ENCODE assay signal across 19 cellular contexts in genomic region chr2:218664653-218665052, GRCh38. TPM values are rescaled to one million over a fixed set of nuclear protein-coding genes. Genes with fewer than 3 reads are reported as not detected.
DNase-seq lines count a peak whose midpoint lies in the region; ATAC-seq, FAIRE-seq and TF ChIP-seq lines count a peak whose summit lies in the region.
"Had no signal": no experiment of that assay in that cellular context is flagged by ENCODE, and none has a peak within 500 bp of the region (broad histone marks: within the 10 kb centered on the region; RNA-seq: fewer than 3 reads in every experiment).

No MANE protein-coding gene starts in this region.

- H3K4me3 ChIP-seq in HEK293 (ENCODE audit: low read depth, low read length): no peak overlapping the region
- H3K4me3 ChIP-seq in astrocyte (ENCODE audit: insufficient read depth, low read depth, low read length): no peak overlapping the region
- no peak overlapping the region for H3K4me3 ChIP-seq in sigmoid colon
- H3K4me3 ChIP-seq: GM23248 had no signal

- no peaks in the 10 kb centered on the region for H3K9me3 ChIP-seq in HEK293 (ENCODE audit: control insufficient read depth, insufficient read depth, low read depth, low read length)
- no peaks in the 10 kb centered on the region for H3K9me3 ChIP-seq in T-helper 17 cell (ENCODE audit: control insufficient read depth, low read length, poor library complexity, severe bottlenecking)
- no peaks in the 10 kb centered on the region for H3K9me3 ChIP-seq in astrocyte (ENCODE audit: insufficient read depth, low read depth, low read length)
- no peaks in the 10 kb centered on the region for H3K9me3 ChIP-seq in sigmoid colon

- peaks cover 32% of the 10 kb centered on the region for H3K79me2 ChIP-seq in astrocyte (ENCODE audit: insufficient read depth, low read length)

- TF ChIP-seq EP300 in sigmoid colon (IDR thresholded peaks at IDR 0.05): no peak

- ATAC-seq in T-helper 17 cell (no peak), GM18868 (IDR thresholded peaks at IDR 0.05; ENCODE audit: unreplicated experiment) (no peak), GM21737 (IDR thresholded peaks at IDR 0.05; ENCODE audit: unreplicated experiment) (no peak), foreskin keratinocyte (no peak)

- DNase-seq in T-helper 17 cell (no peak), astrocyte (ENCODE audit: low read depth) (no peak), sigmoid colon (peak; percentile 46), T1000 (lab: John Stamatoyannopoulos, UW) (no peak), foreskin keratinocyte (no peak)
- DNase-seq: C1 segment of cervical spinal cord; CD4-positive, alpha-beta memory T cell; COR-L47; DMS153; DND-41; GM23248; H7; HCEC 1CT had no signal

- TF ChIP-seq CTCF in HEK293 (tag by site-specific recombination; IDR thresholded peaks at IDR 0.05): no peak
- TF ChIP-seq CTCF in astrocyte (IDR thresholded peaks at IDR 0.05; ENCODE audit: insufficient read depth, low read depth, low read length): no peak
- TF ChIP-seq CTCF in sigmoid colon (IDR thresholded peaks at IDR 0.05): no peak
- TF ChIP-seq CTCF in foreskin keratinocyte (conservative IDR thresholded peaks at IDR 0.05): no peak

- H3K4me3 Mint-ChIP-seq in T-helper 17 cell (no peak overlapping the region), astrocyte (ENCODE audit: unreplicated experiment) (no peak overlapping the region)
- H3K4me3 Mint-ChIP-seq: CD4-positive, alpha-beta memory T cell had no signal

- no peaks in the 10 kb centered on the region for H3K9me3 Mint-ChIP-seq in astrocyte (ENCODE audit: unreplicated experiment)

- H3K4me1 ChIP-seq in HEK293 (ENCODE audit: control insufficient read depth, insufficient read depth, low read length) (no peaks in the 10 kb centered on the region), astrocyte (ENCODE audit: insufficient read depth, low read length) (peaks cover 5% of the 10 kb centered on the region), sigmoid colon (peaks cover 0 to 10% (median 10%) of the 10 kb centered on the region in 4 donors), foreskin keratinocyte (no peaks in the 10 kb centered on the region)

- no peak overlapping the region for H2AFZ ChIP-seq in astrocyte (ENCODE audit: low read depth, low read length)
- H2AFZ ChIP-seq: GM23248 had no signal

- POLR2A ChIA-PET in HEK293 (lab: Yijun Ruan, JAX): no interaction called here

- no peaks in the 10 kb centered on the region for H3K27me3 ChIP-seq in astrocyte (ENCODE audit: insufficient read depth, low read length)
- H3K27me3 ChIP-seq in sigmoid colon: no peaks in the 10 kb centered on the region
- no peaks in the 10 kb centered on the region for H3K27me3 ChIP-seq in foreskin keratinocyte

- peaks cover 32% of the 10 kb centered on the region for H4K20me1 ChIP-seq in astrocyte (ENCODE audit: insufficient read depth, low read length)

- H3K36me3 Mint-ChIP-seq in T-helper 17 cell (ENCODE audit: low read depth) (peaks cover 2% of the 10 kb centered on the region), astrocyte (ENCODE audit: low read depth, unreplicated experiment) (peaks cover 10% of the 10 kb centered on the region)

- 96% methylated on average over 7 of the region's 7 CpGs for WGBS in sigmoid colon, 2 donors

- peaks cover 32 to 90% of the 10 kb centered on the region in 2 experiments for H3K36me3 ChIP-seq in HEK293 (ENCODE audit: control insufficient read depth in 2 of 2, insufficient read depth in 1 of 2, low read length in 2 of 2)
- H3K36me3 ChIP-seq in astrocyte (ENCODE audit: insufficient read depth, low read length): peaks cover 49% of the 10 kb centered on the region
- H3K36me3 ChIP-seq in sigmoid colon: peaks cover 31 to 78% (median 53%) of the 10 kb centered on the region in 4 donors

- H3K27ac Mint-ChIP-seq in T-helper 17 cell: peak overlapping the region; percentile 54
- peak overlapping the region; percentile 45 for H3K27ac Mint-ChIP-seq in astrocyte (ENCODE audit: unreplicated experiment)

- H3K27me3 Mint-ChIP-seq in T-helper 17 cell (no peaks in the 10 kb centered on the region), astrocyte (ENCODE audit: low read depth, unreplicated experiment) (no peaks in the 10 kb centered on the region)
- H3K27me3 Mint-ChIP-seq: CD4-positive, alpha-beta memory T cell had no signal

- FAIRE-seq in astrocyte (lab: Jason Lieb, UNC): no peak
- FAIRE-seq: G401.6, GM12892, H1 had no signal

- intact Hi-C loops in sigmoid colon (cut with DNase I): no loop called here

- H3K27ac ChIP-seq in HEK293 (ENCODE audit: extremely low read depth, low read depth, low read length) (no peak overlapping the region), astrocyte (ENCODE audit: low read depth, low read length) (no peak overlapping the region), sigmoid colon (no peak overlapping the region), foreskin keratinocyte (no peak overlapping the region)
- H3K27ac ChIP-seq: GM23248 had no signal

- CTCF ChIA-PET in HEK293 (lab: Yijun Ruan, JAX): no interaction called here

- no peak for TF ChIP-seq POLR2A in sigmoid colon (IDR thresholded peaks at IDR 0.05)

- peaks cover 9% of the 10 kb centered on the region for H3K4me1 Mint-ChIP-seq in T-helper 17 cell
- peaks cover 3% of the 10 kb centered on the region for H3K4me1 Mint-ChIP-seq in astrocyte (ENCODE audit: low read depth, unreplicated experiment)

- H3K4me2 ChIP-seq in astrocyte (ENCODE audit: low read length): no peak overlapping the region

- no peak overlapping the region for H3K9ac ChIP-seq in astrocyte (ENCODE audit: low read length)
- H3K9ac ChIP-seq: GM23248 had no signal

TF ChIP-seq in HEK293, 187 proteins besides CTCF, POLR2A, EP300 and RAD21:
- TF ChIP-seq, protein P1, sequence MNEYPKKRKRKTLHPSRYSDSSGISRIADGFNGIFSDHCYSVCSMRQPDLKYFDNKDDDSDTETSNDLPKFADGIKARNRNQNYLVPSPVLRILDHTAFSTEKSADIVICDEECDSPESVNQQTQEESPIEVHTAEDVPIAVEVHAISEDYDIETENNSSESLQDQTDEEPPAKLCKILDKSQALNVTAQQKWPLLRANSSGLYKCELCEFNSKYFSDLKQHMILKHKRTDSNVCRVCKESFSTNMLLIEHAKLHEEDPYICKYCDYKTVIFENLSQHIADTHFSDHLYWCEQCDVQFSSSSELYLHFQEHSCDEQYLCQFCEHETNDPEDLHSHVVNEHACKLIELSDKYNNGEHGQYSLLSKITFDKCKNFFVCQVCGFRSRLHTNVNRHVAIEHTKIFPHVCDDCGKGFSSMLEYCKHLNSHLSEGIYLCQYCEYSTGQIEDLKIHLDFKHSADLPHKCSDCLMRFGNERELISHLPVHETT (tag by site-specific recombination; IDR thresholded peaks at IDR 0.05): no peak
- TF ChIP-seq, protein P2, sequence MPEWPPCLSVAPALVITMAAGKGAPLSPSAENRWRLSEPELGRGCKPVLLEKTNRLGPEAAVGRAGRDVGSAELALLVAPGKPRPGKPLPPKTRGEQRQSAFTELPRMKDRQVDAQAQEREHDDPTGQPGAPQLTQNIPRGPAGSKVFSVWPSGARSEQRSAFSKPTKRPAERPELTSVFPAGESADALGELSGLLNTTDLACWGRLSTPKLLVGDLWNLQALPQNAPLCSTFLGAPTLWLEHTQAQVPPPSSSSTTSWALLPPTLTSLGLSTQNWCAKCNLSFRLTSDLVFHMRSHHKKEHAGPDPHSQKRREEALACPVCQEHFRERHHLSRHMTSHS (tag by site-specific recombination; IDR thresholded peaks at IDR 0.05): no peak
- TF ChIP-seq ZNF394 (tag by site-specific recombination; IDR thresholded peaks at IDR 0.05; ENCODE audit: borderline replicate concordance) (no peak), ZNF335 (tag by site-specific recombination; conservative IDR thresholded peaks at IDR 0.05) (no peak), ZNF548 (tag by site-specific recombination; IDR thresholded peaks at IDR 0.05) (no peak), ZNF10 (tag by site-specific recombination; IDR thresholded peaks at IDR 0.05) (peak; percentile 50; the same call in 1 of the 2 replicates), ZNF473 (tag by site-specific recombination; IDR thresholded peaks at IDR 0.05) (no peak)

RNA-seq across cellular contexts. Expression of gene BCS1L, which starts 5.2 kb away (rescaled TPM):
- total RNA-seq in T-helper 17 cell (10 to 100 TPM; 24.1 to 31.8 TPM), astrocyte (27.5 and 28.4 TPM in 2 replicates), sigmoid colon (10 to 100 TPM; 20.7 to 42.5 (median 25.2) TPM), foreskin keratinocyte (62.3 and 66.2 TPM in 2 replicates)
- polyA plus RNA-seq in sigmoid colon (10 to 100 TPM; 13.4 to 27.8 (median 20.4) TPM), foreskin keratinocyte (60.2 and 71.5 TPM in 2 replicates)

RNA-seq across cellular contexts. Expression of gene ZNF142, which starts 5.2 kb away (rescaled TPM):
- total RNA-seq in T-helper 17 cell (10 to 100 TPM; 55.0 to 55.6 TPM), astrocyte (19.9 and 28.0 TPM in 2 replicates), sigmoid colon (10 to 100 TPM; 14.6 to 24.4 (median 19.5) TPM), foreskin keratinocyte (23.0 and 23.1 TPM in 2 replicates)
- polyA plus RNA-seq in sigmoid colon (10 to 100 TPM in 1 of 3 donors, 1 to 10 TPM in 2; 1.6 to 10.2 (median 4.8) TPM), foreskin keratinocyte (4.4 and 5.8 TPM in 2 replicates)

RNA-seq across cellular contexts. Expression of gene RNF25, which starts 7.1 kb away (rescaled TPM):
- total RNA-seq in T-helper 17 cell: 10 to 100 TPM; 13.4 to 18.3 TPM
- total RNA-seq in astrocyte: 44.7 and 47.3 TPM in 2 replicates
- total RNA-seq in sigmoid colon: 10 to 100 TPM in 3 of 4 donors, 1 to 10 TPM in 1; 6.4 to 24.7 (median 21.9) TPM
- polyA plus RNA-seq in sigmoid colon: 10 to 100 TPM; 11.6 to 19.2 (median 14.3) TPM
- total RNA-seq in foreskin keratinocyte: 35.2 and 35.9 TPM in 2 replicates
- polyA plus RNA-seq in foreskin keratinocyte: 38.3 and 40.2 TPM in 2 replicates

RNA-seq across cellular contexts. Expression of gene STK36, which starts 7.2 kb away (rescaled TPM):
- total RNA-seq in T-helper 17 cell (10 to 100 TPM; 14.2 to 21.0 TPM), astrocyte (42.6 and 46.0 TPM in 2 replicates), sigmoid colon (10 to 100 TPM; 13.6 to 79.5 (median 27.0) TPM), foreskin keratinocyte (16.2 and 17.2 TPM in 2 replicates)
- polyA plus RNA-seq in sigmoid colon (10 to 100 TPM in 1 of 3 donors, 1 to 10 TPM in 2; 3.9 to 15.8 (median 4.2) TPM), foreskin keratinocyte (8.7 and 9.8 TPM in 2 replicates)

RNA-seq across cellular contexts. Expression of gene TTLL4, which starts 46.0 kb away (rescaled TPM):
- total RNA-seq in T-helper 17 cell: 10 to 100 TPM; 21.1 to 21.2 TPM
- 27.4 and 33.8 TPM in 2 replicates for total RNA-seq in astrocyte
- 10 to 100 TPM; 11.4 to 16.0 (median 12.5) TPM for total RNA-seq in sigmoid colon
- 10 to 100 TPM in 1 of 3 donors, 1 to 10 TPM in 2; 6.0 to 15.1 (median 6.0) TPM for polyA plus RNA-seq in sigmoid colon
- 31.6 and 44.4 TPM in 2 replicates for total RNA-seq in foreskin keratinocyte
- polyA plus RNA-seq in foreskin keratinocyte: 27.5 and 40.3 TPM in 2 replicates
